11 cellular contexts compared by ENCODE assay signal in the genomic region with DNA sequence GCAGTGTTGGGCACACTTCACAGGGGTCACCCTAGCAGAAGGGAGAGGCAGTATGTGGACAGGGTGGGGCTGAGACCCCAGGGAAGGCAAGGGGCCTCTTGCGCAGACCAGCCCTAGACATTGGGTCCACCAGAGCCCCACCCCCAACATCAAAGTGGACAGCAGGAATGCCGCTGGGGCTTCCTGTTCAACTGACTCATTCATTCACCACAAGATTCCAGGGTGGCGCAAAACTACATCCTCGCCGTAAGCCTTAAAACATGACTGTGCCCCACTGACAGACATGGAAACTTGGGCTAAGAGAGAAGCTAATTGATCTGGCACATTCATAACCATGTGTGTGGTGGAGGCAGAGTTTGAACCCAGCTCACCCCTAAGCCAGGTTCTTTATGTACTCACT. TPM values are rescaled to one million over a fixed set of nuclear protein-coding genes. Genes with fewer than 3 reads are reported as not detected.
DNase-seq lines count a peak whose midpoint lies in the region; ATAC-seq and TF ChIP-seq lines count a peak whose summit lies in the region.
"Had no signal": no experiment of that assay in that cellular context is flagged by ENCODE, and none has a peak within 500 bp of the region (broad histone marks: within the 10 kb centered on the region; RNA-seq: fewer than 3 reads in every experiment).

No MANE protein-coding gene starts in this region.

- intact Hi-C loops in tibial artery (cut with DNase I; ENCODE audit: low total_unique reads) = no loop called here
- intact Hi-C loops in esophagus squamous epithelium (cut with DNase I) = no loop called here

- peaks cover 1% of the 10 kb centered on the region for H3K4me1 ChIP-seq in hepatocyte (ENCODE audit: insufficient read depth)
- H3K4me1 ChIP-seq in tibial artery = no peaks in the 10 kb centered on the region
- no peaks in the 10 kb centered on the region for H3K4me1 ChIP-seq in esophagus squamous epithelium

- no peak overlapping the region for H3K4me2 ChIP-seq in hepatocyte

- no peak for TF ChIP-seq POLR2A in esophagus squamous epithelium (IDR thresholded peaks at IDR 0.05)

- no peak for ATAC-seq in esophagus mucosa

- 80% methylated on average over 5 of the region's 5 CpGs for WGBS in hepatocyte (ENCODE audit: low lambda C conversion rate, missing lambda C conversion rate)
- 79 to 86% methylated on average over 4 of the region's 5 CpGs for WGBS in esophagus squamous epithelium, 2 donors

- no peaks in the 10 kb centered on the region for H3K79me2 ChIP-seq in hepatocyte

- no peak overlapping the region for H2AFZ ChIP-seq in hepatocyte

- H3K4me3 ChIP-seq in hepatocyte (no peak overlapping the region), tibial artery (no peak overlapping the region), esophagus squamous epithelium (no peak overlapping the region)
- H3K4me3 ChIP-seq: cardiac muscle cell, thoracic aorta had no signal

- no peak overlapping the region for H3K27ac ChIP-seq in hepatocyte
- no peak overlapping the region for H3K27ac ChIP-seq in tibial artery
- H3K27ac ChIP-seq in esophagus squamous epithelium = no peak overlapping the region
- H3K27ac ChIP-seq: cardiac muscle cell, thoracic aorta had no signal

- H4K20me1 ChIP-seq in hepatocyte (ENCODE audit: insufficient read depth, poor library complexity, severe bottlenecking) = no peaks in the 10 kb centered on the region

- no peaks in the 10 kb centered on the region for H3K9me2 ChIP-seq in hepatocyte (replicated peaks; ENCODE audit: insufficient read depth)

- H3K36me3 ChIP-seq in hepatocyte (replicated peaks; ENCODE audit: insufficient read depth, low read depth) (no peaks in the 10 kb centered on the region), tibial artery (peaks cover 0 to 89% (median 44%) of the 10 kb centered on the region in 3 donors), esophagus squamous epithelium (peaks cover 0 to 8% (median 0%) of the 10 kb centered on the region in 3 donors)
- H3K36me3 ChIP-seq: cardiac muscle cell had no signal

- DNase-seq in A172 (ENCODE audit: low spot score) (peak; percentile 91), HK-2 (ENCODE audit: unreplicated experiment) (peak; percentile 83), amniotic epithelial cell (ENCODE audit: low read depth) (peak; percentile 96), hepatocyte (ENCODE audit: low spot score) (peak; percentile 39), tibial artery (no peak), NCI-H2081 treated with DMSO at 0.1 percent for 48 hours (lab: John Stamatoyannopoulos, UW) (no peak), esophagus squamous epithelium (lab: John Stamatoyannopoulos, UW) (no peak)

- no peaks in the 10 kb centered on the region for H3K9me3 ChIP-seq in hepatocyte (ENCODE audit: low read depth)
- H3K9me3 ChIP-seq in tibial artery = no peaks in the 10 kb centered on the region
- no peaks in the 10 kb centered on the region for H3K9me3 ChIP-seq in esophagus squamous epithelium
- H3K9me3 ChIP-seq: thoracic aorta had no signal

- no peak for TF ChIP-seq CTCF in hepatocyte (IDR thresholded peaks at IDR 0.05; ENCODE audit: poor library complexity)
- no peak for TF ChIP-seq CTCF in tibial artery (IDR thresholded peaks at IDR 0.05)
- no peak for TF ChIP-seq CTCF in esophagus squamous epithelium (IDR thresholded peaks at IDR 0.05)

- H3K27me3 ChIP-seq in hepatocyte (no peaks in the 10 kb centered on the region), tibial artery (no peaks in the 10 kb centered on the region), esophagus squamous epithelium (peaks cover 0 to 3% (median 0%) of the 10 kb centered on the region in 4 donors)
- H3K27me3 ChIP-seq: cardiac muscle cell had no signal

RNA-seq across cellular contexts. Expression of gene COL16A1, which starts 14.0 kb away (rescaled TPM):
- total RNA-seq in A172 (2014; rRNA removed; shearing (Covaris generic)) = 12.7 and 26.2 TPM in 2 replicates
- total RNA-seq in hepatocyte (95.1 and 127 TPM in 2 replicates), esophagus mucosa (11.8 TPM), esophagus squamous epithelium (10 to 100 TPM in 2 of 4 donors, 1 to 10 TPM in 2; 8.8 to 35.5 (median 16.4) TPM)
- polyA plus RNA-seq in hepatocyte = 90.2 and 116 TPM in 2 replicates
- total RNA-seq: B cell had no signal

RNA-seq across cellular contexts. Expression of gene PEF1, which starts 45.1 kb away (rescaled TPM):
- total RNA-seq in A172 (2014; rRNA removed; shearing (Covaris generic)) = 62.2 and 62.7 TPM in 2 replicates
- 70.7 and 85.9 TPM in 2 replicates for total RNA-seq in hepatocyte
- polyA plus RNA-seq in hepatocyte = 85.5 and 89.0 TPM in 2 replicates
- 44.0 TPM for total RNA-seq in esophagus mucosa
- 10 to 100 TPM; 59.1 to 69.8 (median 63.6) TPM for total RNA-seq in esophagus squamous epithelium

Comparison
In these comparisons a context has a peak if more than half of its experiments do, and no peak if none do; other contexts are left out.
1. DNase-seq: peak in A172 (single experiment), HK-2 (single experiment), amniotic epithelial cell (single experiment) and hepatocyte (single experiment); none in tibial artery (0 of 2), NCI-H2081 treated with DMSO at 0.1 percent for 48 hours (single experiment) and esophagus squamous epithelium (single experiment).